Comparison of ENCODE assay signal across 16 cellular contexts in genomic region chr13:107099661-107100060, GRCh38.
DNase-seq lines count a peak whose midpoint lies in the region; FAIRE-seq and TF ChIP-seq lines count a peak whose summit lies in the region.
"Had no signal": no experiment of that assay in that cellular context is flagged by ENCODE, and none has a peak within 500 bp of the region (broad histone marks: within the 10 kb centered on the region; RNA-seq: fewer than 3 reads in every experiment).

No MANE protein-coding gene starts in this region.

- DNase-seq in AG09309 (ENCODE audit: low read depth) (peak; percentile 23), HS-5 (ENCODE audit: low read depth) (peak; percentile 22), bronchial epithelial cell (ENCODE audit: low read depth) (peak; percentile 4), left kidney (ENCODE audit: low read depth, low spot score) (peak; percentile 11), NCI-H524 treated with DMSO at 0.1 percent for 48 hours (lab: John Stamatoyannopoulos, UW) (no peak), hypothalamus (lab: John Stamatoyannopoulos, UW) (no peak), NCI-H446 treated with DMSO at 0.1 percent for 48 hours (lab: John Stamatoyannopoulos, UW) (no peak), posterior cingulate gyrus (no peak)
- DNase-seq: activated CD4-positive, alpha-beta T cell treated with anti-CD3 and anti-CD28 coated beads, Interleukin-2, amount 50 U/mL, for 48 hours; activated naive CD8-positive, alpha-beta T cell treated with anti-CD3 and anti-CD28 coated beads, Interleukin-2, amount 10 ng/mL, durations not matched to agents 7 days and 5 days; activated T-cell treated with anti-CD3 and anti-CD28 coated beads, Interleukin-2, amount 50 U/mL, for 24 hours; head of caudate nucleus; kidney; ovary; spleen; stimulated activated naive B cell treated with anti-CD40 and anti-IgM and Interleukin-4, amounts not matched to agents 10 μg/mL and 1 μg/mL and 100 μg/mL, for 72 hours had no signal

- TF ChIP-seq CTCF in AG09309 (IDR thresholded peaks at IDR 0.05; ENCODE audit: control insufficient read depth, insufficient read depth, low read depth, low read length, missing control alignments) (no peak), bronchial epithelial cell (IDR thresholded peaks at IDR 0.05; ENCODE audit: insufficient read depth, low read length, severe bottlenecking) (no peak)

- H3K36me3 ChIP-seq in bronchial epithelial cell (ENCODE audit: control insufficient read depth, insufficient read depth, low read length): no peaks in the 10 kb centered on the region
- H3K36me3 ChIP-seq: ovary, spleen had no signal

- no peak for FAIRE-seq in bronchial epithelial cell (lab: Jason Lieb, UNC)
- FAIRE-seq: kidney had no signal

- no peak overlapping the region for H3K4me3 ChIP-seq in AG09309 (ENCODE audit: control insufficient read depth, low read depth, low read length)
- no peak overlapping the region for H3K4me3 ChIP-seq in bronchial epithelial cell (ENCODE audit: low read depth, low read length)
- H3K4me3 ChIP-seq: ovary, spleen had no signal

- intact Hi-C loops in posterior cingulate gyrus (cut with DNase I): no loop called here

- no peaks in the 10 kb centered on the region for H3K27me3 ChIP-seq in bronchial epithelial cell (ENCODE audit: control insufficient read depth, insufficient read depth, low read length)
- H3K27me3 ChIP-seq: ovary, spleen had no signal

Comparison
In these comparisons a context has a peak if more than half of its experiments do, and no peak if none do; other contexts are left out.
1. DNase-seq: peak in AG09309 (single experiment), HS-5 (single experiment), bronchial epithelial cell (single experiment) and left kidney (single experiment); none in NCI-H524 treated with DMSO at 0.1 percent for 48 hours (single experiment), hypothalamus (0 of 51), NCI-H446 treated with DMSO at 0.1 percent for 48 hours (single experiment) and posterior cingulate gyrus (0 of 10).